ENCODE assay signal across 23 cellular contexts in the genomic region with DNA sequence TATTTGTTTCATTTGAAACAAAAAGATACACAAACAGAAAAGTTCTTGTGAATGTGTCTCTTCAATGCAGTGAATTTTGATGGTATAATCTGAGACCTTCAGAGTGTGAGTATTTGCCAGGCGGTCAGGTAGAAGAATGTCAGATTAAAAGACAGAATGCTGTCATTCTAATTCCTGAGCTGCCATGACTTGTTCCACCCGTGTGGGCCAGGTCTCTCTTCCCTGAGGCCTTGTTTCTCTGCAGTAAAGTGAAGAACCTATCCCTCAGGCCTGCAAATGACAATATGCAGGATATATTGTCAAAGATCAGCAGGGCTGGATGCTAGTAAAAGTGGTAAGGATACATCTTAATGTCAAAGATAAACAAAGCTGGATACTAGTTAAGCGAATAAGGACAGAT.
DNase-seq lines count a peak whose midpoint lies in the region; ATAC-seq and TF ChIP-seq lines count a peak whose summit lies in the region.
"Had no signal": no experiment of that assay in that cellular context is flagged by ENCODE, and none has a peak within 500 bp of the region (broad histone marks: within the 10 kb centered on the region; RNA-seq: fewer than 3 reads in every experiment).

No MANE protein-coding gene starts in this region.

- no peaks in the 10 kb centered on the region for H3K27me3 Mint-ChIP-seq in stimulated activated memory B cell treated with anti-CD40 and anti-IgM and Interleukin-4, amounts not matched to agents 10 μg/mL and 1 μg/mL and 100 μg/mL, for 72 hours
- H3K27me3 Mint-ChIP-seq: CD4-positive, alpha-beta T cell; CD8-positive, alpha-beta memory T cell had no signal

- H3K36me3 ChIP-seq in OCI-LY3 (replicated peaks; ENCODE audit: low read depth, low read length): no peaks in the 10 kb centered on the region
- H3K36me3 ChIP-seq: BE2C; BLaER1 treated with 17β-estradiol and CSF1 and Interleukin-3, amounts not matched to agents 10 nM and 100 nM had no signal

- no peak overlapping the region for H3K27ac Mint-ChIP-seq in stimulated activated memory B cell treated with anti-CD40 and anti-IgM and Interleukin-4, amounts not matched to agents 10 μg/mL and 1 μg/mL and 100 μg/mL, for 72 hours
- H3K27ac Mint-ChIP-seq: CD14-positive monocyte; CD4-positive, alpha-beta T cell; CD8-positive, alpha-beta memory T cell had no signal

- no peaks in the 10 kb centered on the region for H3K79me2 ChIP-seq in OCI-LY3 (ENCODE audit: low read length)

- TF ChIP-seq CTCF in OCI-LY3 (IDR thresholded peaks at IDR 0.05; ENCODE audit: low read depth, low read length): no peak
- no peak for TF ChIP-seq CTCF in foreskin keratinocyte (conservative IDR thresholded peaks at IDR 0.05)

- H4K20me1 ChIP-seq in OCI-LY3 (ENCODE audit: insufficient read depth, low read length): no peaks in the 10 kb centered on the region
- H4K20me1 ChIP-seq: BLaER1 treated with 17β-estradiol and CSF1 and Interleukin-3, amounts not matched to agents 10 nM and 100 nM had no signal

- H3K4me2 ChIP-seq in OCI-LY3 (ENCODE audit: low read length): no peak overlapping the region
- H3K4me2 ChIP-seq: A549; BLaER1 treated with 17β-estradiol and CSF1 and Interleukin-3, amounts not matched to agents 10 nM and 100 nM had no signal

- no peaks in the 10 kb centered on the region for H3K36me3 Mint-ChIP-seq in stimulated activated memory B cell treated with anti-CD40 and anti-IgM and Interleukin-4, amounts not matched to agents 10 μg/mL and 1 μg/mL and 100 μg/mL, for 72 hours
- H3K36me3 Mint-ChIP-seq: CD14-positive monocyte; CD8-positive, alpha-beta memory T cell had no signal

- no peak overlapping the region for H3K9ac ChIP-seq in OCI-LY3 (ENCODE audit: low read length)
- H3K9ac ChIP-seq: BLaER1 treated with 17β-estradiol and CSF1 and Interleukin-3, amounts not matched to agents 10 nM and 100 nM; GM23248 had no signal

- no peaks in the 10 kb centered on the region for H3K9me3 Mint-ChIP-seq in stimulated activated memory B cell treated with anti-CD40 and anti-IgM and Interleukin-4, amounts not matched to agents 10 μg/mL and 1 μg/mL and 100 μg/mL, for 72 hours
- H3K9me3 Mint-ChIP-seq: CD4-positive, alpha-beta T cell; CD8-positive, alpha-beta memory T cell had no signal

- no peaks in the 10 kb centered on the region for H3K4me1 Mint-ChIP-seq in stimulated activated memory B cell treated with anti-CD40 and anti-IgM and Interleukin-4, amounts not matched to agents 10 μg/mL and 1 μg/mL and 100 μg/mL, for 72 hours
- H3K4me1 Mint-ChIP-seq: CD14-positive monocyte; CD8-positive, alpha-beta memory T cell had no signal

- 0 out of 2 replicates have a peak overlapping the region, but pooled peaks have one; percentile 36 for H2AFZ ChIP-seq in OCI-LY3 (ENCODE audit: low read depth, low read length)
- H2AFZ ChIP-seq: GM23248 had no signal

- H3K4me3 Mint-ChIP-seq in stimulated activated memory B cell treated with anti-CD40 and anti-IgM and Interleukin-4, amounts not matched to agents 10 μg/mL and 1 μg/mL and 100 μg/mL, for 72 hours: no peak overlapping the region
- H3K4me3 Mint-ChIP-seq: CD14-positive monocyte; CD4-positive, alpha-beta T cell; CD8-positive, alpha-beta memory T cell had no signal

- H3K27ac ChIP-seq in OCI-LY3 (ENCODE audit: low read length) (no peak overlapping the region), foreskin keratinocyte (no peak overlapping the region)
- H3K27ac ChIP-seq: A549; BLaER1 treated with 17β-estradiol and CSF1 and Interleukin-3, amounts not matched to agents 10 nM and 100 nM; GM23248 had no signal

- H3K4me1 ChIP-seq in OCI-LY3 (ENCODE audit: low read length) (no peaks in the 10 kb centered on the region), foreskin keratinocyte (no peaks in the 10 kb centered on the region)
- H3K4me1 ChIP-seq: A549; BE2C; BLaER1 treated with 17β-estradiol and CSF1 and Interleukin-3, amounts not matched to agents 10 nM and 100 nM had no signal

- no peak overlapping the region for H3K4me3 ChIP-seq in OCI-LY3 (ENCODE audit: low read length)
- H3K4me3 ChIP-seq: A549; BLaER1 treated with 17β-estradiol and CSF1 and Interleukin-3, amounts not matched to agents 10 nM and 100 nM; GM12878; GM23248 had no signal

- H3K27me3 ChIP-seq in OCI-LY3 (ENCODE audit: low read depth, low read length) (no peaks in the 10 kb centered on the region), foreskin keratinocyte (no peaks in the 10 kb centered on the region)
- H3K27me3 ChIP-seq: BE2C; BLaER1 treated with 17β-estradiol and CSF1 and Interleukin-3, amounts not matched to agents 10 nM and 100 nM had no signal

- no peaks in the 10 kb centered on the region for H3K9me3 ChIP-seq in OCI-LY3 (ENCODE audit: insufficient read depth, low read length)
- H3K9me3 ChIP-seq: A549; BE2C; BLaER1 treated with 17β-estradiol and CSF1 and Interleukin-3, amounts not matched to agents 10 nM and 100 nM had no signal

- peak; percentile 48 for ATAC-seq in foreskin keratinocyte
- peak; percentile 27 for ATAC-seq in stimulated activated memory B cell treated with anti-CD40 and anti-IgM and Interleukin-4, amounts not matched to agents 10 μg/mL and 1 μg/mL and 100 μg/mL, for 72 hours
- no peak for ATAC-seq in GM19452 (IDR thresholded peaks at IDR 0.05; ENCODE audit: unreplicated experiment)
- ATAC-seq: A549, GM12878 had no signal

- peak; percentile 25 for DNase-seq in ELF-1 (ENCODE audit: low read depth, low spot score)
- DNase-seq in foreskin keratinocyte: peak in 1 of 2 donors; percentile 51
- no peak for DNase-seq in nucleus accumbens (lab: John Stamatoyannopoulos, UW)
- no peak for DNase-seq in DMS 273 (lab: John Stamatoyannopoulos, UW; ENCODE audit: unreplicated experiment)
- DNase-seq: 8988T; ACHN; AML-193; BE2C; CD4-positive, alpha-beta T cell; CD8-positive, alpha-beta memory T cell; DMS53; DMS79 treated with DMSO at 0.1 percent for 48 hours; GDM1; GM23248; H7; HCEC 1CT had no signal
